Comparison of ENCODE assay signal across 27 cellular contexts in genomic region chr9:10226996-10227395, GRCh38.
"Had no signal": no experiment of that assay in that cellular context is flagged by ENCODE, and none has a peak within 500 bp of the region (broad histone marks: within the 10 kb centered on the region; RNA-seq: fewer than 3 reads in every experiment).

No MANE protein-coding gene starts in this region.

- H3K9me3 ChIP-seq: stomach, suprapubic skin, testis, thoracic aorta, thyroid gland, tibial artery, tibial nerve, transverse colon, upper lobe of left lung, upper lobe of right lung, uterus, vagina had no signal

- DNase-seq: stimulated activated CD4-positive, alpha-beta T cell treated with anti-CD3 and anti-CD28 coated beads, Interleukin-2, amount 100 ng/mL, for 48 hours; stimulated activated CD4-positive, alpha-beta T cell treated with anti-CD3 and anti-CD28 coated beads, Interleukin-4, amount 100 ng/mL, for 1 hour; stimulated activated CD4-positive, alpha-beta T cell treated with anti-CD3 and anti-CD28 coated beads, Interleukin-4, amount 100 ng/mL, for 24 hours; stimulated activated CD4-positive, alpha-beta T cell treated with anti-CD3 and anti-CD28 coated beads, Interleukin-4, amount 100 ng/mL, for 4 hours; stimulated activated CD8-positive, alpha-beta memory T cell treated with anti-CD3 and anti-CD28 coated beads, Interleukin-4, amount 100 ng/mL, for 48 hours; stimulated activated naive B cell treated with anti-CD40 and anti-IgM and Interleukin-4, amounts not matched to agents 10 μg/mL and 1 μg/mL and 100 μg/mL, for 72 hours; stimulated activated naive CD4-positive, alpha-beta T cell; stimulated activated naive CD4-positive, alpha-beta T cell treated with Interleukin-2 at 50 U/mL for 16 hours; stimulated activated naive CD8-positive, alpha-beta T cell treated with anti-CD3 and anti-CD28 coated beads, Interleukin-15, amount 100 ng/mL, for 72 hours; stimulated activated naive CD8-positive, alpha-beta T cell treated with anti-CD3 and anti-CD28 coated beads, Interleukin-15, Interleukin-2, amounts not matched to agents 100 U/mL and 50 U/mL, for 24 hours; stomach; substantia nigra; testis; thyroid gland; tibial artery; transverse colon; trophoblast cell; upper lobe of left lung; upper lobe of right lung; uterus had no signal

- H3K27me3 ChIP-seq: stomach, suprapubic skin, testis, thyroid gland, tibial artery, tibial nerve, transverse colon, upper lobe of left lung, upper lobe of right lung, uterus, vagina had no signal

- H3K4me1 ChIP-seq: stomach, suprapubic skin, testis, thyroid gland, tibial artery, tibial nerve, transverse colon, upper lobe of left lung, upper lobe of right lung, uterus, vagina had no signal

- H3K4me3 ChIP-seq: stomach, suprapubic skin, testis, thoracic aorta, thyroid gland, tibial artery, tibial nerve, transverse colon, upper lobe of left lung, upper lobe of right lung, uterus, vagina had no signal

- FAIRE-seq: urothelium cell line had no signal

- ATAC-seq: stimulated activated effector memory CD8-positive, alpha-beta T cell treated with anti-CD3 and anti-CD28 coated beads, Interleukin-12 subunit alpha, Interleukin-12 subunit beta, amount 100 ng/mL, for 72 hours; stimulated activated memory B cell treated with anti-CD40 and anti-IgM and Interleukin-4, amounts not matched to agents 10 μg/mL and 1 μg/mL and 100 μg/mL, for 72 hours; stimulated activated naive B cell treated with anti-CD40 and anti-IgM and Interleukin-4, amounts not matched to agents 10 μg/mL and 1 μg/mL and 100 μg/mL, for 72 hours; stimulated activated naive CD8-positive, alpha-beta T cell treated with anti-CD3 and anti-CD28 coated beads, Interleukin-15, amount 100 ng/mL, for 72 hours; stimulated activated naive CD8-positive, alpha-beta T cell treated with anti-CD3 and anti-CD28 coated beads, Interleukin-15, Interleukin-2, amounts not matched to agents 100 U/mL and 50 U/mL, for 24 hours; upper lobe of right lung had no signal

- H3K36me3 ChIP-seq: stomach, suprapubic skin, thoracic aorta, thyroid gland, tibial artery, tibial nerve, transverse colon, upper lobe of left lung, upper lobe of right lung, uterus, vagina had no signal

- H3K27ac ChIP-seq: suprapubic skin, testis, thoracic aorta, thyroid gland, tibial artery, tibial nerve, transverse colon, upper lobe of left lung, upper lobe of right lung, uterus, vagina had no signal
